20 cellular contexts compared by ENCODE assay signal in the genomic region with DNA sequence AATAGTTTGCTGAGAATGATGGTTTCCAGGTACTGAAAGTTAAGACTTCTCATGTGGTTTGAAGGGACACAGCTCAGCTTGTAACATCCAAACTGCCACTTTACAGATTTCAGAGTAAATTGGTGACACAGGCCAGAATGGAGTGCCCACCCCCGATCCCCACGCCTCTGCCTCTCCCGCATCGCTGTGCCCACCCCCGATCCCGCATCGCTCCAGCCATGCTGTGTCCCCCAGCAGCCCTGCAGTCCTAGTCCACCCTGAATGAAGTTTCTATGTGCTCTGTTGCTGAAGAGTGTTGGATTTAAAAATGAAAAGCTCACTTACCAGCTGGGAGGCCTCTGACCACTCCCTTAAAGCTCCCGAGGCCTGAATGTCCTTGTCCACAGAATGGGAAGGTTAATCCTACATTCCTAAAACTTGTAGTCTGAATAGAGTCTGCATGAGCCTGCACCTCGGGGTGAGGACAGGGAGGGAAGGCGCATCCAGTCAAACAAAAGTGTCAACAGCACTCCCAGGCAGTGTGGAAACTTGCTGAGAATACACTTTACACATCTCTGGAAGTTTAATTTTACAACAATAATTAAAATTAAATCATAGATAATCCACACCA.
"Had no signal": no experiment of that assay in that cellular context is flagged by ENCODE, and none has a peak within 500 bp of the region (broad histone marks: within the 10 kb centered on the region; RNA-seq: fewer than 3 reads in every experiment).

No MANE protein-coding gene starts in this region.

- H3K27ac Mint-ChIP-seq: activated B cell treated with CpG ODN at 0.5 μM for 24 hours; activated naive CD4-positive, alpha-beta T cell treated with anti-CD3 and anti-CD28 coated beads, Interleukin-2, amount 10 ng/mL, durations not matched to agents 7 days and 5 days; natural killer cell had no signal

- ATAC-seq: activated T-cell treated with anti-CD3 and anti-CD28 coated beads, Interleukin-2, amount 50 U/mL, for 4 hours; natural killer cell; stimulated activated naive CD8-positive, alpha-beta T cell treated with anti-CD3 and anti-CD28 coated beads, Interleukin-15, Interleukin-2, amounts not matched to agents 100 U/mL and 50 U/mL, for 24 hours had no signal

- H3K4me3 Mint-ChIP-seq: activated B cell treated with CpG ODN at 0.5 μM for 24 hours; activated naive CD4-positive, alpha-beta T cell treated with anti-CD3 and anti-CD28 coated beads, Interleukin-2, amount 10 ng/mL, durations not matched to agents 7 days and 5 days; activated T-cell treated with anti-CD3 and anti-CD28 coated beads, Interleukin-2, amount 50 U/mL, for 4 hours; natural killer cell had no signal

- H3K4me3 ChIP-seq: ascending aorta, breast epithelium, tibial nerve, uterus had no signal

- H3K9me3 Mint-ChIP-seq: natural killer cell had no signal

- H3K27ac ChIP-seq: ascending aorta, breast epithelium, tibial nerve, uterus had no signal

- H3K27me3 ChIP-seq: ascending aorta, breast epithelium, tibial nerve, uterus had no signal

- DNase-seq: activated B cell treated with CpG ODN at 0.5 μM for 24 hours; activated CD4-positive, alpha-beta T cell treated with anti-CD3 and anti-CD28 coated beads for 48 hours; activated CD8-positive, alpha-beta memory T cell treated with anti-CD3 and anti-CD28 coated beads, Interleukin-2, amount 50 U/mL, for 4 hours; activated effector memory CD4-positive, alpha-beta T cell treated with Interleukin-2 at 50 U/mL for 16 hours; activated naive CD4-positive, alpha-beta T cell treated with anti-CD3 and anti-CD28 coated beads, Interleukin-2, amount 10 ng/mL, durations not matched to agents 7 days and 5 days; activated T-cell treated with anti-CD3 and anti-CD28 coated beads, Interleukin-2, amount 50 U/mL, for 4 hours; cerebellar nuclear complex; dermis blood vessel endothelial cell; effector memory CD4-positive, alpha-beta T cell; mesendoderm; natural killer cell; nucleus accumbens; retina; stimulated activated CD4-positive, alpha-beta T cell treated with anti-CD3 and anti-CD28 coated beads, Interleukin-2, amount 100 ng/mL, for 24 hours; stimulated activated naive CD8-positive, alpha-beta T cell treated with anti-CD3 and anti-CD28 coated beads, Interleukin-15, Interleukin-2, amounts not matched to agents 100 U/mL and 50 U/mL, for 24 hours; SW 1271; uterus had no signal

- H3K36me3 Mint-ChIP-seq: natural killer cell had no signal

- H3K4me1 Mint-ChIP-seq: activated B cell treated with CpG ODN at 0.5 μM for 24 hours had no signal

- H3K36me3 ChIP-seq: ascending aorta, breast epithelium, tibial nerve, uterus had no signal

- H3K9me3 ChIP-seq: ascending aorta, breast epithelium, uterus had no signal

- H3K4me1 ChIP-seq: ascending aorta, breast epithelium, tibial nerve, uterus had no signal
